8 cellular contexts compared by ENCODE assay signal in genomic region chr2:37809525-37809924, GRCh38.
A peak's percentile ranks its signal among the peaks of the same experiment; 100 is the strongest.
DNase-seq lines count a peak whose midpoint lies in the region; ATAC-seq lines count a peak whose summit lies in the region.

No MANE protein-coding gene starts in this region.

- H3K9me3 ChIP-seq in muscle layer of colon (ENCODE audit: low read length) = no peaks in the 10 kb centered on the region

- no peak overlapping the region for H3K9ac ChIP-seq in muscle layer of colon (ENCODE audit: low read length)

- H3K36me3 ChIP-seq in muscle layer of colon (ENCODE audit: insufficient read depth, low read length) = no peaks in the 10 kb centered on the region

- no peaks in the 10 kb centered on the region for H3K27me3 ChIP-seq in muscle layer of colon (ENCODE audit: control insufficient read depth in 1 of 2, insufficient read depth in 2 of 2, low read length in 2 of 2)

- peaks cover 18% of the 10 kb centered on the region for H3K4me1 ChIP-seq in muscle layer of colon (ENCODE audit: insufficient read depth, low read length)

- no peak overlapping the region for H3K4me3 ChIP-seq in muscle layer of colon (ENCODE audit: low read depth in 1 of 2, low read length in 2 of 2)

- no peak for ATAC-seq in GM21381 (IDR thresholded peaks at IDR 0.05; ENCODE audit: unreplicated experiment)
- ATAC-seq in HG02970 (IDR thresholded peaks at IDR 0.05; ENCODE audit: low FRiP score, unreplicated experiment) = no peak

- H3K27ac ChIP-seq in muscle layer of colon (ENCODE audit: low read depth, low read length) = peak overlapping the region; percentile 60

- DNase-seq in COLO829 (ENCODE audit: low spot score) (peak; percentile 46), MV-4-11 (lab: John Stamatoyannopoulos, UW) (peak; percentile 50), dedifferentiated amniotic fluid mesenchymal stem cell (ENCODE audit: extremely low spot score) (peak; percentile 69), putamen (ENCODE audit: low spot score) (no peak)
- DNase-seq in effector CD4-positive, alpha-beta T cell = no peak

Comparison
In these comparisons a context has a peak if more than half of its experiments do, and no peak if none do; other contexts are left out.
1. DNase-seq: peak in COLO829 (single experiment), MV-4-11 (single experiment) and dedifferentiated amniotic fluid mesenchymal stem cell (single experiment); none in putamen (single experiment) and effector CD4-positive, alpha-beta T cell (single experiment).